1 cellular context compared by ENCODE assay signal in the genomic region with DNA sequence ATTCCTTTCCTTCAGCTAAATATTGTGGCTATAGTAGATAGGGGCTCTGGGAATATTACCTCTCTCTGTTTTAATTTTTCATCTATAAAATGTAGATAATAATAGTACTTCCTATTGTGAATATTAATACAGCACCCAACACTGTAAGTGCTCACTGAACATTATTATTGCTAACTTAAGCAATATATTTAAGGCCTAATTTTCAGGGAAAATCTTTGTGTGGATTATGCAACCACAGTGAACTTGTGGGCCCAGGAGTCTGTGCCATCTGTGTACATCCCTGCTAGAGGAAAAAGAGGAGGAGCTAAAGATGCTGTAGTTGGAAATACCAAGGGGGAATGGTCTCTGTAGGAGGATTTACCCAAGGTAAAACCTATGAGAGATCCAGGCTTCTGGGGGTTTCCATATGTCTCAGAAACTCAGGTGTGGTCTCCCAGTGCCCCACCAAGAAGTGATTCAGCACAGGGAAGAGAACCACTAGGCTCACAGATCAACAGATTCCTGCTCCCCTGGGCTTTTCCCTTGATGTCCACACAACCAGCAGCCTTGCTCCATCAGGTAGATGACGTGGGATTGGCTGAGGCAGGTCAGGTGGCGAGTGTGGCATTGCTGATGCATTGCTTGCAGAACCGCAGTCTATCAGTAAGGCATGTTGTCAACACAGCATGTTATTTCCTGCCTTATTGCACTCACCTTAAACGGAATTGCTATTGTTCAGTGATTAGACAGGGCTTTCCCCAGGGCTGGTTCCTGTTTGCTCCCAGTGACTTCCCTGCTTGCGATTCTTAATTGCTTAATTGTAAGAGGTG.
TF ChIP-seq lines count a peak whose summit lies in the region.

No MANE protein-coding gene starts in this region.

TF ChIP-seq in GM23338, 12 proteins besides CTCF, POLR2A, EP300 and RAD21 (continued from another document):
- TF ChIP-seq, protein P1, sequence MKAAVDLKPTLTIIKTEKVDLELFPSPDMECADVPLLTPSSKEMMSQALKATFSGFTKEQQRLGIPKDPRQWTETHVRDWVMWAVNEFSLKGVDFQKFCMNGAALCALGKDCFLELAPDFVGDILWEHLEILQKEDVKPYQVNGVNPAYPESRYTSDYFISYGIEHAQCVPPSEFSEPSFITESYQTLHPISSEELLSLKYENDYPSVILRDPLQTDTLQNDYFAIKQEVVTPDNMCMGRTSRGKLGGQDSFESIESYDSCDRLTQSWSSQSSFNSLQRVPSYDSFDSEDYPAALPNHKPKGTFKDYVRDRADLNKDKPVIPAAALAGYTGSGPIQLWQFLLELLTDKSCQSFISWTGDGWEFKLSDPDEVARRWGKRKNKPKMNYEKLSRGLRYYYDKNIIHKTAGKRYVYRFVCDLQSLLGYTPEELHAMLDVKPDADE (IDR thresholded peaks at IDR 0.05) = no peak
- TF ChIP-seq STAT1 (IDR thresholded peaks at IDR 0.05; ENCODE audit: unreplicated experiment) = no peak
